Comparison of ENCODE assay signal across 20 cellular contexts in genomic region chr12:79648872-79649271, GRCh38. TPM values are rescaled to one million over a fixed set of nuclear protein-coding genes. Genes with fewer than 3 reads are reported as not detected.
DNase-seq lines count a peak whose midpoint lies in the region; ATAC-seq, FAIRE-seq and TF ChIP-seq lines count a peak whose summit lies in the region.
"Had no signal": no experiment of that assay in that cellular context is flagged by ENCODE, and none has a peak within 500 bp of the region (broad histone marks: within the 10 kb centered on the region; RNA-seq: fewer than 3 reads in every experiment).

No MANE protein-coding gene starts in this region.

- H3K79me2 ChIP-seq in GM23338 (replicated peaks; ENCODE audit: insufficient read depth) (peaks cover 100% of the 10 kb centered on the region), hepatocyte (peaks cover 80% of the 10 kb centered on the region)

- WGBS in hepatocyte (ENCODE audit: low lambda C conversion rate, missing lambda C conversion rate), result 59% methylated on average over 1 of the region's 1 CpG
- WGBS in small intestine, 3 donors, result 18 to 64% (median 46%) methylated on average over 1 of the region's 1 CpG

- H3K4me1 Mint-ChIP-seq in GM23338, result peaks cover 60% of the 10 kb centered on the region

- H3K4me3 ChIP-seq in GM23338, result no peak overlapping the region
- no peak overlapping the region for H3K4me3 ChIP-seq in astrocyte of the spinal cord (ENCODE audit: low read depth, low read length)
- no peak overlapping the region for H3K4me3 ChIP-seq in hepatocyte
- H3K4me3 ChIP-seq in small intestine (ENCODE audit: low read depth in 1 of 2, low read length in 2 of 2), result no peak overlapping the region

- DNase-seq in GM23338 (ENCODE audit: low spot score) (no peak), astrocyte of the spinal cord (ENCODE audit: low read depth, low spot score) (peak; percentile 35), hepatocyte (ENCODE audit: low spot score) (no peak), small intestine (peak; percentile 44), NOMO-1 (lab: John Stamatoyannopoulos, UW; ENCODE audit: unreplicated experiment in 2 of 2) (no peak), NCI-H2081 treated with DMSO at 0.1 percent for 48 hours (lab: John Stamatoyannopoulos, UW) (no peak)
- DNase-seq: AML-193; GOT3; KBM-7; NCI-H1105 treated with DMSO at 0.1 percent for 48 hours; NCI-H1694 treated with DMSO at 0.1 percent for 48 hours; NCI-H2107; NCI-H510A; NCI-H748 treated with DMSO at 0.1 percent for 48 hours; NK-92 treated with Interleukin-12 subunit alpha and Interleukin-12 subunit beta, amount 100 ng/mL, for 24 hours; OCI-M1; Right ventricle myocardium superior had no signal

- H3K27ac ChIP-seq in GM23338 (ENCODE audit: low read depth) (0 out of 2 replicates have a peak overlapping the region, but pooled peaks have one; percentile 11), hepatocyte (no peak overlapping the region), small intestine (ENCODE audit: low read depth in 1 of 2, low read length in 1 of 2) (no peak overlapping the region)
- H3K27ac ChIP-seq: C4-2B had no signal

- H3K9me2 ChIP-seq in GM23338 (ENCODE audit: insufficient read depth), result no peaks in the 10 kb centered on the region
- no peaks in the 10 kb centered on the region for H3K9me2 ChIP-seq in hepatocyte (replicated peaks; ENCODE audit: insufficient read depth)

- peaks cover 10% of the 10 kb centered on the region; the same call in 1 of the 3 replicates for H3K9me3 Mint-ChIP-seq in GM23338

- peaks cover 28% of the 10 kb centered on the region for H3K36me3 Mint-ChIP-seq in GM23338 (ENCODE audit: low read depth)

- H3K36me3 ChIP-seq in GM23338 (ENCODE audit: insufficient read depth), result no peaks in the 10 kb centered on the region
- H3K36me3 ChIP-seq in hepatocyte (replicated peaks; ENCODE audit: insufficient read depth, low read depth), result no peaks in the 10 kb centered on the region
- no peaks in the 10 kb centered on the region for H3K36me3 ChIP-seq in small intestine (ENCODE audit: control insufficient read depth in 2 of 2, insufficient read depth in 2 of 2, low read length in 2 of 2)

- H4K20me1 ChIP-seq in GM23338 (replicated peaks; ENCODE audit: insufficient read depth), result peaks cover 75% of the 10 kb centered on the region
- H4K20me1 ChIP-seq in hepatocyte (ENCODE audit: insufficient read depth, poor library complexity, severe bottlenecking), result no peaks in the 10 kb centered on the region

- no peak overlapping the region for H3K4me2 ChIP-seq in GM23338
- H3K4me2 ChIP-seq in hepatocyte, result peak overlapping the region; percentile 46

- H3K27me3 ChIP-seq in GM23338 (ENCODE audit: insufficient read depth) (no peaks in the 10 kb centered on the region), hepatocyte (no peaks in the 10 kb centered on the region), small intestine (ENCODE audit: control insufficient read depth in 2 of 2, insufficient read depth in 2 of 2, low read length in 2 of 2) (no peaks in the 10 kb centered on the region)

- no peak for TF ChIP-seq CTCF in GM23338 (conservative IDR thresholded peaks at IDR 0.05; ENCODE audit: low read depth in 2 of 2)
- TF ChIP-seq CTCF in astrocyte of the spinal cord (IDR thresholded peaks at IDR 0.05; ENCODE audit: low read depth, low read length), result no peak
- TF ChIP-seq CTCF in hepatocyte (IDR thresholded peaks at IDR 0.05; ENCODE audit: poor library complexity), result no peak

- H3K27me3 Mint-ChIP-seq in GM23338 (ENCODE audit: insufficient read depth, low read depth, poor library complexity), result peaks cover 5% of the 10 kb centered on the region

- H3K27ac Mint-ChIP-seq in GM23338, result no peak overlapping the region

- in situ Hi-C loops in astrocyte of the spinal cord (cut with HindIII; ENCODE audit: low sequenced_read_pairs), result no loop called here

- H2AFZ ChIP-seq in GM23338 (no peak overlapping the region), hepatocyte (no peak overlapping the region)

- H3K4me1 ChIP-seq in GM23338 (ENCODE audit: insufficient read depth) (peaks cover 56% of the 10 kb centered on the region), hepatocyte (ENCODE audit: insufficient read depth) (peaks cover 5% of the 10 kb centered on the region), small intestine (ENCODE audit: control insufficient read depth in 2 of 2, insufficient read depth in 1 of 2, low read depth in 1 of 2, low read length in 1 of 2) (peaks cover 0 to 2% of the 10 kb centered on the region in 2 donors)

- no peak overlapping the region for H3K4me3 Mint-ChIP-seq in GM23338

- no peaks in the 10 kb centered on the region for H3F3A ChIP-seq in GM23338 (replicated peaks; ENCODE audit: low read depth)

- no peak for FAIRE-seq in small intestine (lab: Jason Lieb, UNC)
- FAIRE-seq: D721Med had no signal

- ATAC-seq in GM23338, result no peak
- ATAC-seq in GM21576 (IDR thresholded peaks at IDR 0.05; ENCODE audit: unreplicated experiment), result no peak

- H3K9me3 ChIP-seq in hepatocyte (ENCODE audit: low read depth) (no peaks in the 10 kb centered on the region), small intestine (ENCODE audit: control insufficient read depth, low read depth) (no peaks in the 10 kb centered on the region)

TF ChIP-seq in GM23338, 12 proteins besides CTCF, POLR2A, EP300 and RAD21 (continues in another document):
- no peak for TF ChIP-seq ZNF462 (CRISPR knock-in tag; IDR thresholded peaks at IDR 0.05)

RNA-seq across cellular contexts. Expression of gene PAWR, which starts 41.9 kb away (rescaled TPM):
- total RNA-seq in GM23338 (2014; rRNA removed; shearing (Covaris generic)), result 159 and 180 TPM in 2 replicates
- polyA plus RNA-seq in GM23338 (2016; fragmentation: Nextera tagmentation; extraction: Ambion mirVana), result 136 and 149 TPM in 2 replicates
- total RNA-seq in hepatocyte, result 30.2 and 40.5 TPM in 2 replicates
- 54.9 and 70.9 TPM in 2 replicates for polyA plus RNA-seq in hepatocyte
- polyA plus RNA-seq in small intestine, result 10 to 100 TPM; 14.2 to 19.2 (median 19.2) TPM

Comparison
In these comparisons a context has a peak if more than half of its experiments do, and no peak if none do; other contexts are left out.
1. DNase-seq: peak in astrocyte of the spinal cord (single experiment) and small intestine (single experiment); none in GM23338 (single experiment), hepatocyte (single experiment), NOMO-1 (0 of 2) and NCI-H2081 treated with DMSO at 0.1 percent for 48 hours (single experiment).